ENCODE assay signal across 14 cellular contexts in genomic region chr19:28601723-28602440, GRCh38.
DNase-seq lines count a peak whose midpoint lies in the region; ATAC-seq, FAIRE-seq and TF ChIP-seq lines count a peak whose summit lies in the region.
"Had no signal": no experiment of that assay in that cellular context is flagged by ENCODE, and none has a peak within 500 bp of the region (broad histone marks: within the 10 kb centered on the region; RNA-seq: fewer than 3 reads in every experiment).

No MANE protein-coding gene starts in this region.

- DNase-seq in MM.1S = peak; percentile 56
- peak; percentile 77 for DNase-seq in OCI-M1 (lab: John Stamatoyannopoulos, UW)
- DNase-seq in islet precursor cell = peak; percentile 31
- DNase-seq in urothelium cell line (ENCODE audit: low spot score) = no peak
- DNase-seq in CD14-positive monocyte (ENCODE audit: low spot score) = no peak
- DNase-seq in GM13976 (ENCODE audit: low spot score) = no peak
- DNase-seq: 8988T; AML-193; CD4-positive, CD25-positive, alpha-beta regulatory T cell; HCEC 1CT had no signal

- ATAC-seq in GM18868 (IDR thresholded peaks at IDR 0.05; ENCODE audit: unreplicated experiment) = no peak

- peaks cover 0 to 1% (median 1%) of the 10 kb centered on the region in 3 donors for H3K27me3 Mint-ChIP-seq in CD14-positive monocyte (ENCODE audit: low read depth in 3 of 3)
- H3K27me3 Mint-ChIP-seq: CD4-positive, CD25-positive, alpha-beta regulatory T cell had no signal

- H3K79me2 ChIP-seq in MM.1S (ENCODE audit: low read length) = peaks cover 15% of the 10 kb centered on the region

- no peaks in the 10 kb centered on the region for H3K36me3 Mint-ChIP-seq in CD14-positive monocyte
- H3K36me3 Mint-ChIP-seq: CD4-positive, CD25-positive, alpha-beta regulatory T cell had no signal

- H3K9me3 Mint-ChIP-seq in CD14-positive monocyte = peaks cover 11 to 26% (median 23%) of the 10 kb centered on the region in 7 donors

- H3K27me3 ChIP-seq in MM.1S (replicated peaks; ENCODE audit: insufficient read depth, low read length) = no peaks in the 10 kb centered on the region
- H3K27me3 ChIP-seq: BLaER1 had no signal

- H3K27ac Mint-ChIP-seq in CD14-positive monocyte = no peak overlapping the region
- H3K27ac Mint-ChIP-seq: CD4-positive, CD25-positive, alpha-beta regulatory T cell had no signal

- H3F3A ChIP-seq in MM.1S (ENCODE audit: insufficient read depth, low read length) = peaks cover 36% of the 10 kb centered on the region

- H3K9me2 ChIP-seq in MM.1S (replicated peaks; ENCODE audit: insufficient read depth, low read length) = no peaks in the 10 kb centered on the region

- in situ Hi-C loops in GM13976 (cut with MboI; ENCODE audit: low sequenced_read_pairs, unreplicated experiment) = no loop called here

- no peaks in the 10 kb centered on the region; the same call in 1 of the 2 replicates for H3K36me3 ChIP-seq in MM.1S (replicated peaks; ENCODE audit: insufficient read depth, low read length)
- H3K36me3 ChIP-seq: BLaER1 had no signal

- H3K9ac ChIP-seq in MM.1S (ENCODE audit: low read length) = peak overlapping the region; percentile 16; the same call in 1 of the 2 replicates
- H3K9ac ChIP-seq: BLaER1 had no signal

- intact Hi-C loops in CD14-positive monocyte (cut with micrococcal nuclease) = no loop called here

- no peak overlapping the region for H3K4me3 ChIP-seq in MM.1S (ENCODE audit: low read length)
- H3K4me3 ChIP-seq: BLaER1 had no signal

- FAIRE-seq in urothelium cell line (lab: Jason Lieb, UNC) = peak; percentile 20
- FAIRE-seq: GM18507 had no signal

- H2AFZ ChIP-seq in MM.1S (ENCODE audit: low read length) = no peak overlapping the region

- H4K20me1 ChIP-seq in MM.1S (ENCODE audit: insufficient read depth, low read length) = no peaks in the 10 kb centered on the region
- H4K20me1 ChIP-seq: BLaER1 had no signal

- H3K4me1 ChIP-seq in MM.1S (ENCODE audit: low read length) = peaks cover 57% of the 10 kb centered on the region
- H3K4me1 ChIP-seq: BLaER1 had no signal

- peak overlapping the region; percentile 86 for H3K27ac ChIP-seq in MM.1S (ENCODE audit: low read length)
- H3K27ac ChIP-seq: BLaER1, HL-60 had no signal

- peak overlapping the region; percentile 23 for H3K4me2 ChIP-seq in MM.1S (ENCODE audit: low read depth, low read length)
- H3K4me2 ChIP-seq: BLaER1 had no signal

- H3K4me1 Mint-ChIP-seq in CD14-positive monocyte = no peaks in the 10 kb centered on the region

- H3K4me3 Mint-ChIP-seq in CD14-positive monocyte = no peak overlapping the region

- TF ChIP-seq CTCF in MM.1S (IDR thresholded peaks at IDR 0.05; ENCODE audit: low read length) (no peak), CD14-positive monocyte (IDR thresholded peaks at IDR 0.05) (no peak), GM13976 (IDR thresholded peaks at IDR 0.05; ENCODE audit: borderline replicate concordance, control extremely low read depth, extremely low read depth, insufficient read depth, missing control alignments) (no peak)

- H3K9me3 ChIP-seq in MM.1S (replicated peaks; ENCODE audit: insufficient read depth, low read length) = no peaks in the 10 kb centered on the region

Comparison
In these comparisons a context has a peak if more than half of its experiments do, and no peak if none do; other contexts are left out.
1. DNase-seq: peak in MM.1S (single experiment), OCI-M1 (single experiment) and islet precursor cell (single experiment); none in urothelium cell line (single experiment), CD14-positive monocyte (single experiment) and GM13976 (single experiment).